Comparison of ENCODE assay signal across 1 cellular context in genomic region chr1:20732588-20733360, GRCh38.
TF ChIP-seq lines count a peak whose summit lies in the region.

Gene SH2D5, minus strand, starts transcription at chr1:20732703. Its CDS starts 4,659 bp downstream, at chr1:20728044.

TF ChIP-seq in HepG2, 621 proteins besides CTCF, POLR2A, EP300 and RAD21 (continued from another document and continues in another):
- TF ChIP-seq NFAT5 (CRISPR knock-in tag; IDR thresholded peaks at IDR 0.05) (peak; percentile 24; the same call in 1 of the 2 replicates), ZBTB21 (CRISPR knock-in tag; IDR thresholded peaks at IDR 0.05) (no peak), HNRNPLL (IDR thresholded peaks at IDR 0.05; ENCODE audit: low read depth, low read length, poor library complexity, severe bottlenecking) (peak; percentile 75), STAT6 (CRISPR knock-in tag; IDR thresholded peaks at IDR 0.05; ENCODE audit: borderline replicate concordance) (no peak), ZMAT5 (CRISPR knock-in tag; IDR thresholded peaks at IDR 0.05; ENCODE audit: borderline replicate concordance, low read depth) (no peak), PCBP2 (optimal IDR thresholded peaks at IDR 0.05; ENCODE audit: low read depth, low read length, poor library complexity, severe bottlenecking) (no peak), ZSCAN5A (CRISPR knock-in tag; IDR thresholded peaks at IDR 0.05; ENCODE audit: borderline replicate concordance) (no peak), REL (CRISPR knock-in tag; conservative IDR thresholded peaks at IDR 0.05) (no peak; the same call in 1 of the 2 replicates), KLF11 (CRISPR knock-in tag; IDR thresholded peaks at IDR 0.05) (0 out of 2 replicates have a peak, but pooled peaks have one; percentile 52), ZBTB1 (CRISPR knock-in tag; IDR thresholded peaks at IDR 0.05; ENCODE audit: borderline replicate concordance) (no peak), NFYB (CRISPR knock-in tag; IDR thresholded peaks at IDR 0.05) (no peak), ZNF20 (CRISPR knock-in tag; IDR thresholded peaks at IDR 0.05) (no peak), ZNF253 (CRISPR knock-in tag; IDR thresholded peaks at IDR 0.05; ENCODE audit: borderline replicate concordance) (no peak), ZNF720 (CRISPR knock-in tag; IDR thresholded peaks at IDR 0.05) (no peak), KDM5A (IDR thresholded peaks at IDR 0.05; ENCODE audit: borderline replicate concordance, low read length) (no peak), ZNF652 (CRISPR knock-in tag; IDR thresholded peaks at IDR 0.05; ENCODE audit: borderline replicate concordance, low read depth) (no peak), NONO (IDR thresholded peaks at IDR 0.05) (no peak), NONO (CRISPR knock-in tag; conservative IDR thresholded peaks at IDR 0.05) (no peak; the same call in none of the 2 replicates), ZNF180 (CRISPR knock-in tag; IDR thresholded peaks at IDR 0.05; ENCODE audit: borderline replicate concordance, low read depth) (no peak), SMAD9 (CRISPR knock-in tag; IDR thresholded peaks at IDR 0.05) (no peak), DNMT3B (CRISPR knock-in tag; conservative IDR thresholded peaks at IDR 0.05) (peak; percentile 94), NFKB2 (CRISPR knock-in tag; IDR thresholded peaks at IDR 0.05; ENCODE audit: borderline replicate concordance) (no peak), ZNF431 (CRISPR knock-in tag; IDR thresholded peaks at IDR 0.05; ENCODE audit: borderline replicate concordance, low read depth) (no peak), KDM6A (CRISPR knock-in tag; IDR thresholded peaks at IDR 0.05; ENCODE audit: low read depth) (no peak), ZBTB8A (CRISPR knock-in tag; IDR thresholded peaks at IDR 0.05; ENCODE audit: borderline replicate concordance, low read depth) (peak; percentile 29; the same call in 1 of the 2 replicates), SRSF9 (IDR thresholded peaks at IDR 0.05; ENCODE audit: borderline replicate concordance, insufficient read depth, low read depth, low read length, poor library complexity, severe bottlenecking) (no peak), CREB1 (IDR thresholded peaks at IDR 0.05) (no peak; the same call in 1 of the 2 replicates), CREB1 (CRISPR knock-in tag; IDR thresholded peaks at IDR 0.05) (0 out of 2 replicates have a peak, but pooled peaks have one; percentile 66), ZNF367 (CRISPR knock-in tag; IDR thresholded peaks at IDR 0.05; ENCODE audit: borderline replicate concordance) (no peak), PRPF4 (IDR thresholded peaks at IDR 0.05; ENCODE audit: low read depth, low read length, poor library complexity, severe bottlenecking) (no peak), POLR2G (IDR thresholded peaks at IDR 0.05; ENCODE audit: low read depth, low read length) (peak; percentile 66), FOXO4 (CRISPR knock-in tag; conservative IDR thresholded peaks at IDR 0.05) (no peak), SMARCE1 (IDR thresholded peaks at IDR 0.05; ENCODE audit: borderline replicate concordance) (no peak), ZNF350 (CRISPR knock-in tag; IDR thresholded peaks at IDR 0.05; ENCODE audit: borderline replicate concordance, low read depth) (no peak), BHLHE40 (IDR thresholded peaks at IDR 0.05; ENCODE audit: low read length) (peak; percentile 93), GRHL1 (CRISPR knock-in tag; conservative IDR thresholded peaks at IDR 0.05) (no peak), ZNF546 (CRISPR knock-in tag; conservative IDR thresholded peaks at IDR 0.05) (no peak), ZNF556 (CRISPR knock-in tag; IDR thresholded peaks at IDR 0.05; ENCODE audit: borderline replicate concordance) (no peak), PRDM10 (CRISPR knock-in tag; IDR thresholded peaks at IDR 0.05; ENCODE audit: low read depth) (no peak), GPN1 (CRISPR knock-in tag; IDR thresholded peaks at IDR 0.05; ENCODE audit: borderline replicate concordance) (no peak), TOE1 (CRISPR knock-in tag; IDR thresholded peaks at IDR 0.05) (no peak), RBFOX2 (IDR thresholded peaks at IDR 0.05; ENCODE audit: low read depth, low read length) (no peak), HOXA5 (CRISPR knock-in tag; IDR thresholded peaks at IDR 0.05) (no peak; the same call in 1 of the 2 replicates)
